23 cellular contexts compared by ENCODE assay signal in the genomic region with DNA sequence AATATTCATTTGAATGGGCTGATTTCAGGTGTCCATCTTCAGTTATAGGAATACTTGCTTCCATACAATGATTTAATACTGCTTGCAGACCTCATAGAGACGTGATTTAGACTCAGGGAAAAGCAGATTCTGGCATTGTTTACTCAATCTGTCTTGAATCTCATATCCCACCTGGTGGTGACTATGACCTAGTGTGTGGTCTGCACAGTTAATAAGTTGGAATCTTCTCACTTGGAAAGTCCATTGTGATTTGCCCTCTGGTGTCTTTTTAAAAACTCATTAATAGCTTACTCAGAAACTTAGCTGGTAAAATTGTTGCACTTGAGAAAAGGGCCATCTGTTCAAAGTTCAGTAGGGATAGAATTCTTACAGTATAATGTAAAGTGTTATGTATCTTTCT.
A peak's percentile ranks its signal among the peaks of the same experiment; 100 is the strongest.
DNase-seq lines count a peak whose midpoint lies in the region.
"Had no signal": no experiment of that assay in that cellular context is flagged by ENCODE, and none has a peak within 500 bp of the region (broad histone marks: within the 10 kb centered on the region; RNA-seq: fewer than 3 reads in every experiment).

No MANE protein-coding gene starts in this region.

- H3K36me3 ChIP-seq in SK-N-MC (ENCODE audit: insufficient read depth, low read length) = no peaks in the 10 kb centered on the region
- H3K36me3 ChIP-seq: MG63 had no signal

- in situ Hi-C loops in G401 (cut with HindIII; ENCODE audit: low sequenced_read_pairs) = no loop called here

- no peak overlapping the region for H3K9ac ChIP-seq in SK-N-MC (ENCODE audit: insufficient read length)
- H3K9ac ChIP-seq: BLaER1 treated with 17β-estradiol and CSF1 and Interleukin-3, amounts not matched to agents 10 nM and 100 nM had no signal

- DNase-seq in COR-L47 (lab: John Stamatoyannopoulos, UW) (peak; percentile 11), G401 (ENCODE audit: low spot score) (peak; percentile 49), SK-N-MC (ENCODE audit: low read depth, low spot score) (no peak), left kidney (ENCODE audit: low read depth, low spot score) (peak; percentile 56), cortex of kidney (lab: John Stamatoyannopoulos, UW) (no peak)
- no peak for DNase-seq in stimulated activated CD4-positive, alpha-beta T cell treated with anti-CD3 and anti-CD28 coated beads, Interleukin-12 subunit alpha, Interleukin-12 subunit beta, amount 100 ng/mL, for 4 hours
- no peak for DNase-seq in stimulated activated CD4-positive, alpha-beta T cell treated with anti-CD3 and anti-CD28 coated beads, Interleukin-2, amount 100 ng/mL, for 24 hours
- DNase-seq: activated B cell treated with CpG ODN at 0.5 μM for 24 hours; activated CD4-positive, alpha-beta T cell treated with anti-CD3 and anti-CD28 coated beads, Interleukin-2, amount 50 U/mL, for 48 hours; activated CD8-positive, alpha-beta memory T cell treated with anti-CD3 and anti-CD28 coated beads, Interleukin-2, amount 50 U/mL, for 4 hours; aorta; Calu3; left cardiac atrium; MG63; NCI-H1417 treated with DMSO at 0.1 percent for 48 hours; NCI-H2107; OCI-M1; psoas muscle; stimulated activated CD4-positive, alpha-beta T cell treated with anti-CD3 and anti-CD28 coated beads, Interleukin-1b, Interleukin-23, amount 100 ng/mL, for 48 hours; substantia nigra; T1000 had no signal

- peak overlapping the region; percentile 64; the same call in 1 of the 2 replicates for H3K27ac ChIP-seq in SK-N-MC
- H3K27ac ChIP-seq: BLaER1 treated with 17β-estradiol and CSF1 and Interleukin-3, amounts not matched to agents 10 nM and 100 nM; neutrophil; psoas muscle had no signal

- H3K9me3 ChIP-seq in SK-N-MC (ENCODE audit: low read depth, low read length) = no peaks in the 10 kb centered on the region
- H3K9me3 ChIP-seq: MG63, neutrophil, psoas muscle had no signal

- H3K4me3 ChIP-seq in SK-N-MC = peak overlapping the region; percentile 57
- H3K4me3 ChIP-seq: BLaER1 treated with 17β-estradiol and CSF1 and Interleukin-3, amounts not matched to agents 10 nM and 100 nM; MG63; psoas muscle had no signal

Comparison
In these comparisons a context has a peak if more than half of its experiments do, and no peak if none do; other contexts are left out.
1. DNase-seq: peak in COR-L47 (single experiment), G401 (single experiment) and left kidney (single experiment); none in SK-N-MC (single experiment), stimulated activated CD4-positive, alpha-beta T cell treated with anti-CD3 and anti-CD28 coated beads, Interleukin-12 subunit alpha, Interleukin-12 subunit beta, amount 100 ng/mL, for 4 hours (single experiment), cortex of kidney (single experiment) and stimulated activated CD4-positive, alpha-beta T cell treated with anti-CD3 and anti-CD28 coated beads, Interleukin-2, amount 100 ng/mL, for 24 hours (0 of 2).